ENCODE assay signal across 17 cellular contexts in the genomic region with DNA sequence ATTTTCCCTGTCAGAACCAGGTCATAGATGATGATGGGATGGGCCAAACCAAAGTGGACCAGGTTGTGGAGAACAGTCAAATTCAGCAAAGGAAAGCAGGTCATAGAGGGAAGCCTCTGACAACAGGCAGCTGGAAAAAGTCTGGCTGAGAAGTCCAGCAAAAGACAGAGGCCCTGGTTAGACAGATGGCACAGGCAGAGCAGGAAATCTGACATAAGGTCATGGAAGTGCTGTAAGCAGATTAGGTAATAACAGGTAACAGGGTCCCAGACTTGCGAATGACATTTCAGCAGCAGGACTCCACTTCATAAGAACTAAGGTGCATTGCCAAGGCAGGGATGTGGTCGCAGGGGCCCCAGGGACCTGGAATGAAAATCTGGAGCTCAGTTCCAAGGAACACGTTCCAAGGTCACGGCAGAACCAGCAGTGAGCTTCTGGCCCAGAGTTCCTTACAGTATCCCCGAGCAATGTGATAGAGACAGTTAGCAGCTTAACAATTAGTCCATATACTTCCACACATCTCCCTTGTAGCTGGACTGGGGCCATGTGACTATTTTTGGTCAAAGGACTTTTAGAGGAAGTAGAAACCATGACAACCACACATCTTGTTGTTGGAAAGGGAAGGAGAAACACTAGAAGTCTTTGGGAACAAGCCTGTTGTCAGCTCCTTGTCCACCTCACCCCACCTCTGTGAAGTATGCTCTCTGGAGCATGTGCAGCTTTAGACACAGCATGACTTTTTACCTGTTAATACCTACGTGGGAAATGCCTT.
DNase-seq lines count a peak whose midpoint lies in the region; ATAC-seq and TF ChIP-seq lines count a peak whose summit lies in the region.
"Had no signal": no experiment of that assay in that cellular context is flagged by ENCODE, and none has a peak within 500 bp of the region (broad histone marks: within the 10 kb centered on the region; RNA-seq: fewer than 3 reads in every experiment).

No MANE protein-coding gene starts in this region.

- DNase-seq in SIG-M5 treated with dmso at 0.1 percent for 504 hours (lab: John Stamatoyannopoulos, UW; ENCODE audit: unreplicated experiment): peak; percentile 42
- no peak for DNase-seq in SIG-M5 (lab: John Stamatoyannopoulos, UW)
- peak; percentile 81 for DNase-seq in WERI-Rb-1
- DNase-seq in left ventricle myocardium superior: peak; percentile 40
- no peak for DNase-seq in upper lobe of right lung
- DNase-seq in activated gamma-delta T cell treated with Interleukin-2 at 50 U/mL for 16 hours: no peak
- no peak for DNase-seq in activated CD4-positive, alpha-beta T cell treated with anti-CD3 and anti-CD28 coated beads, Interleukin-2, amount 10 ng/mL, durations not matched to agents 7 days and 5 days
- no peak for DNase-seq in WTC11 (ENCODE audit: low spot score)
- DNase-seq: ACHN; activated CD4-positive, alpha-beta T cell treated with anti-CD3 and anti-CD28 coated beads for 1 hour; EL; Karpas-422; SK-N-SH had no signal

- H3K27ac ChIP-seq in WERI-Rb-1: peak overlapping the region; percentile 71
- H3K27ac ChIP-seq in upper lobe of right lung: no peak overlapping the region
- H3K27ac ChIP-seq: epithelial cell of prostate, tibial nerve had no signal

- peaks cover 8% of the 10 kb centered on the region for H3K9me3 Mint-ChIP-seq in activated CD4-positive, alpha-beta T cell treated with anti-CD3 and anti-CD28 coated beads, Interleukin-2, amount 10 ng/mL, durations not matched to agents 7 days and 5 days
- H3K9me3 Mint-ChIP-seq in WTC11: peaks cover 37% of the 10 kb centered on the region

- H3K9me3 ChIP-seq in WERI-Rb-1 (ENCODE audit: severe bottlenecking) (no peaks in the 10 kb centered on the region), upper lobe of right lung (no peaks in the 10 kb centered on the region)
- H3K9me3 ChIP-seq: SK-N-SH had no signal

- H3K4me1 ChIP-seq in upper lobe of right lung: peaks cover 14% of the 10 kb centered on the region

- H3K4me3 ChIP-seq in WERI-Rb-1 (ENCODE audit: low read depth, low read length) (no peak overlapping the region), upper lobe of right lung (no peak overlapping the region)
- H3K4me3 ChIP-seq: skin epidermis, tibial nerve had no signal

- intact Hi-C loops in left ventricle myocardium superior (cut with micrococcal nuclease): no loop called here
- intact Hi-C loops in upper lobe of right lung (cut with DNase I): no loop called here

- CTCF ChIA-PET in activated CD4-positive, alpha-beta T cell treated with anti-CD3 and anti-CD28 coated beads, Interleukin-2, amount 10 ng/mL, durations not matched to agents 7 days and 5 days (lab: Charles Lee): interaction anchor here (1.2 kb wide), 1 partner anchor 11 kb away, joined by 5 read pairs; no protein-coding TSS in a partner anchor
- CTCF ChIA-PET in WTC11 (lab: Charles Lee): no interaction called here

- POLR2A ChIA-PET in activated CD4-positive, alpha-beta T cell treated with anti-CD3 and anti-CD28 coated beads, Interleukin-2, amount 10 ng/mL, durations not matched to agents 7 days and 5 days (lab: Charles Lee): no interaction called here
- POLR2A ChIA-PET in WTC11 (lab: Charles Lee): no interaction called here

- TF ChIP-seq CTCF in WERI-Rb-1 (IDR thresholded peaks at IDR 0.05; ENCODE audit: low read depth, low read length): no peak
- no peak for TF ChIP-seq CTCF in upper lobe of right lung (IDR thresholded peaks at IDR 0.05)
- no peak for TF ChIP-seq CTCF in WTC11 (IDR thresholded peaks at IDR 0.05)

- ATAC-seq in left ventricle myocardium superior (peak; percentile 82), upper lobe of right lung (peak; percentile 73), WTC11 (no peak)

- H3K27ac Mint-ChIP-seq in activated CD4-positive, alpha-beta T cell treated with anti-CD3 and anti-CD28 coated beads, Interleukin-2, amount 10 ng/mL, durations not matched to agents 7 days and 5 days: no peak overlapping the region
- no peak overlapping the region for H3K27ac Mint-ChIP-seq in WTC11
- H3K27ac Mint-ChIP-seq: activated T-helper 1 cell treated with anti-CD3 and anti-CD28 coated beads, Interleukin-12 subunit alpha, Interleukin-12 subunit beta, Interleukin-2, Interleukin-4 antibody, amounts not matched to agents 30 ng/mL and 10 ng/mL and 1 ng/mL, durations not matched to agents 14 hours and 24 hours and 36 hours had no signal

- H3K27me3 Mint-ChIP-seq in activated CD4-positive, alpha-beta T cell treated with anti-CD3 and anti-CD28 coated beads, Interleukin-2, amount 10 ng/mL, durations not matched to agents 7 days and 5 days: no peaks in the 10 kb centered on the region
- H3K27me3 Mint-ChIP-seq in WTC11 (ENCODE audit: low read depth): peaks cover 3% of the 10 kb centered on the region; the same call in 1 of the 2 replicates

- H3K4me3 Mint-ChIP-seq in activated CD4-positive, alpha-beta T cell treated with anti-CD3 and anti-CD28 coated beads, Interleukin-2, amount 10 ng/mL, durations not matched to agents 7 days and 5 days: no peak overlapping the region
- no peak overlapping the region for H3K4me3 Mint-ChIP-seq in WTC11
- H3K4me3 Mint-ChIP-seq: activated T-helper 1 cell treated with anti-CD3 and anti-CD28 coated beads, Interleukin-12 subunit alpha, Interleukin-12 subunit beta, Interleukin-2, Interleukin-4 antibody, amounts not matched to agents 30 ng/mL and 10 ng/mL and 1 ng/mL, durations not matched to agents 14 hours and 24 hours and 36 hours had no signal

- peaks cover 14% of the 10 kb centered on the region for H3K4me1 Mint-ChIP-seq in activated CD4-positive, alpha-beta T cell treated with anti-CD3 and anti-CD28 coated beads, Interleukin-2, amount 10 ng/mL, durations not matched to agents 7 days and 5 days
- H3K4me1 Mint-ChIP-seq in WTC11: peaks cover 33% of the 10 kb centered on the region

- H3K36me3 ChIP-seq in WERI-Rb-1 (no peaks in the 10 kb centered on the region), upper lobe of right lung (no peaks in the 10 kb centered on the region)
- H3K36me3 ChIP-seq: tibial nerve had no signal

- no peaks in the 10 kb centered on the region for H3K36me3 Mint-ChIP-seq in activated CD4-positive, alpha-beta T cell treated with anti-CD3 and anti-CD28 coated beads, Interleukin-2, amount 10 ng/mL, durations not matched to agents 7 days and 5 days (ENCODE audit: low read depth)
- H3K36me3 Mint-ChIP-seq in WTC11: peaks cover 31% of the 10 kb centered on the region

- no peaks in the 10 kb centered on the region for H3K27me3 ChIP-seq in WERI-Rb-1 (ENCODE audit: insufficient read depth, low read depth, severe bottlenecking)
- H3K27me3 ChIP-seq in upper lobe of right lung: no peaks in the 10 kb centered on the region
- H3K27me3 ChIP-seq: tibial nerve had no signal

TF ChIP-seq in WTC11, 78 proteins besides CTCF, POLR2A, EP300 and RAD21 (continues in another document):
- no peak for TF ChIP-seq ZNF396 (CRISPR knock-in tag; IDR thresholded peaks at IDR 0.05; ENCODE audit: borderline replicate concordance)
- TF ChIP-seq, protein P1, sequence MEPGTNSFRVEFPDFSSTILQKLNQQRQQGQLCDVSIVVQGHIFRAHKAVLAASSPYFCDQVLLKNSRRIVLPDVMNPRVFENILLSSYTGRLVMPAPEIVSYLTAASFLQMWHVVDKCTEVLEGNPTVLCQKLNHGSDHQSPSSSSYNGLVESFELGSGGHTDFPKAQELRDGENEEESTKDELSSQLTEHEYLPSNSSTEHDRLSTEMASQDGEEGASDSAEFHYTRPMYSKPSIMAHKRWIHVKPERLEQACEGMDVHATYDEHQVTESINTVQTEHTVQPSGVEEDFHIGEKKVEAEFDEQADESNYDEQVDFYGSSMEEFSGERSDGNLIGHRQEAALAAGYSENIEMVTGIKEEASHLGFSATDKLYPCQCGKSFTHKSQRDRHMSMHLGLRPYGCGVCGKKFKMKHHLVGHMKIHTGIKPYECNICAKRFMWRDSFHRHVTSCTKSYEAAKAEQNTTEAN (CRISPR knock-in tag; IDR thresholded peaks at IDR 0.05): no peak
- TF ChIP-seq RORB (CRISPR knock-in tag; IDR thresholded peaks at IDR 0.05): no peak
- TF ChIP-seq ZNF232 (CRISPR knock-in tag; IDR thresholded peaks at IDR 0.05): no peak
- no peak for TF ChIP-seq SP1 (CRISPR knock-in tag; conservative IDR thresholded peaks at IDR 0.05)
- TF ChIP-seq GTF2I (CRISPR knock-in tag; conservative IDR thresholded peaks at IDR 0.05): no peak
- no peak for TF ChIP-seq KAT7 (CRISPR knock-in tag; IDR thresholded peaks at IDR 0.05; ENCODE audit: borderline replicate concordance)
- TF ChIP-seq NR3C1 (CRISPR knock-in tag; conservative IDR thresholded peaks at IDR 0.05; ENCODE audit: low read depth): no peak
- TF ChIP-seq ETV6 (CRISPR knock-in tag; IDR thresholded peaks at IDR 0.05): no peak
- TF ChIP-seq HMGA2 (CRISPR knock-in tag; IDR thresholded peaks at IDR 0.05): no peak
- TF ChIP-seq, protein P2, sequence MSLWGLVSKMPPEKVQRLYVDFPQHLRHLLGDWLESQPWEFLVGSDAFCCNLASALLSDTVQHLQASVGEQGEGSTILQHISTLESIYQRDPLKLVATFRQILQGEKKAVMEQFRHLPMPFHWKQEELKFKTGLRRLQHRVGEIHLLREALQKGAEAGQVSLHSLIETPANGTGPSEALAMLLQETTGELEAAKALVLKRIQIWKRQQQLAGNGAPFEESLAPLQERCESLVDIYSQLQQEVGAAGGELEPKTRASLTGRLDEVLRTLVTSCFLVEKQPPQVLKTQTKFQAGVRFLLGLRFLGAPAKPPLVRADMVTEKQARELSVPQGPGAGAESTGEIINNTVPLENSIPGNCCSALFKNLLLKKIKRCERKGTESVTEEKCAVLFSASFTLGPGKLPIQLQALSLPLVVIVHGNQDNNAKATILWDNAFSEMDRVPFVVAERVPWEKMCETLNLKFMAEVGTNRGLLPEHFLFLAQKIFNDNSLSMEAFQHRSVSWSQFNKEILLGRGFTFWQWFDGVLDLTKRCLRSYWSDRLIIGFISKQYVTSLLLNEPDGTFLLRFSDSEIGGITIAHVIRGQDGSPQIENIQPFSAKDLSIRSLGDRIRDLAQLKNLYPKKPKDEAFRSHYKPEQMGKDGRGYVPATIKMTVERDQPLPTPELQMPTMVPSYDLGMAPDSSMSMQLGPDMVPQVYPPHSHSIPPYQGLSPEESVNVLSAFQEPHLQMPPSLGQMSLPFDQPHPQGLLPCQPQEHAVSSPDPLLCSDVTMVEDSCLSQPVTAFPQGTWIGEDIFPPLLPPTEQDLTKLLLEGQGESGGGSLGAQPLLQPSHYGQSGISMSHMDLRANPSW (CRISPR knock-in tag; conservative IDR thresholded peaks at IDR 0.05; ENCODE audit: low read depth): no peak

Comparison
In these comparisons a context has a peak if more than half of its experiments do, and no peak if none do; other contexts are left out.
1. DNase-seq: peak in SIG-M5 treated with dmso at 0.1 percent for 504 hours (single experiment), WERI-Rb-1 (single experiment) and left ventricle myocardium superior (single experiment); none in SIG-M5 (single experiment), upper lobe of right lung (single experiment), activated gamma-delta T cell treated with Interleukin-2 at 50 U/mL for 16 hours (single experiment), activated CD4-positive, alpha-beta T cell treated with anti-CD3 and anti-CD28 coated beads, Interleukin-2, amount 10 ng/mL, durations not matched to agents 7 days and 5 days (single experiment) and WTC11 (single experiment).